ENCODE assay signal across 21 cellular contexts in genomic region chr1:16418823-16419425, GRCh38. TPM values are rescaled to one million over a fixed set of nuclear protein-coding genes. Genes with fewer than 3 reads are reported as not detected.
DNase-seq lines count a peak whose midpoint lies in the region; ATAC-seq and TF ChIP-seq lines count a peak whose summit lies in the region.
"Had no signal": no experiment of that assay in that cellular context is flagged by ENCODE, and none has a peak within 500 bp of the region (broad histone marks: within the 10 kb centered on the region; RNA-seq: fewer than 3 reads in every experiment).

No MANE protein-coding gene starts in this region.

- no peaks in the 10 kb centered on the region for H3K36me3 ChIP-seq in CD4-positive, CD25-positive, alpha-beta regulatory T cell (ENCODE audit: control insufficient read depth, insufficient read depth, low read length)
- no peaks in the 10 kb centered on the region for H3K36me3 ChIP-seq in right lobe of liver
- H3K36me3 ChIP-seq: brain microvascular endothelial cell, thyroid gland had no signal

- no peaks in the 10 kb centered on the region for H3K9me3 ChIP-seq in CD4-positive, CD25-positive, alpha-beta regulatory T cell (ENCODE audit: control insufficient read depth in 2 of 2, low read length in 2 of 2)
- H3K9me3 ChIP-seq in right lobe of liver = no peaks in the 10 kb centered on the region
- H3K9me3 ChIP-seq: SK-N-SH, thyroid gland had no signal

- H3K27me3 Mint-ChIP-seq in CD4-positive, CD25-positive, alpha-beta regulatory T cell = peaks cover 10% of the 10 kb centered on the region
- no peaks in the 10 kb centered on the region for H3K27me3 Mint-ChIP-seq in activated B cell treated with CpG ODN at 0.5 μM for 24 hours
- H3K27me3 Mint-ChIP-seq in stimulated activated memory B cell treated with anti-CD40 and anti-IgM and Interleukin-4, amounts not matched to agents 10 μg/mL and 1 μg/mL and 100 μg/mL, for 72 hours = peaks cover 19% of the 10 kb centered on the region

- peak; percentile 16 for DNase-seq in NOMO-1 treated with DMSO at 0.1 percent for 48 hours (lab: John Stamatoyannopoulos, UW; ENCODE audit: unreplicated experiment)
- no peak for DNase-seq in NOMO-1 treated with dmso at 0.1 percent for 144 hours (lab: John Stamatoyannopoulos, UW; ENCODE audit: unreplicated experiment)
- no peak for DNase-seq in CD4-positive, CD25-positive, alpha-beta regulatory T cell
- DNase-seq in activated B cell treated with CpG ODN at 0.5 μM for 24 hours = no peak
- DNase-seq in fibroblast of mammary gland (ENCODE audit: low read depth) = peak; percentile 24
- DNase-seq in right lobe of liver = no peak
- DNase-seq: brain microvascular endothelial cell; effector CD8-positive, alpha-beta T cell; foreskin keratinocyte; GDM1; naive B cell; NCI-H1417 treated with DMSO at 0.1 percent for 48 hours; NCI-H446; PC-3; SK-N-SH; thyroid gland had no signal

- H3K4me3 Mint-ChIP-seq in CD4-positive, CD25-positive, alpha-beta regulatory T cell = peak overlapping the region in 3 of 4 donors; percentile 23 to 76 (median 26)
- H3K4me3 Mint-ChIP-seq in activated B cell treated with CpG ODN at 0.5 μM for 24 hours = no peak overlapping the region
- no peak overlapping the region for H3K4me3 Mint-ChIP-seq in stimulated activated memory B cell treated with anti-CD40 and anti-IgM and Interleukin-4, amounts not matched to agents 10 μg/mL and 1 μg/mL and 100 μg/mL, for 72 hours

- TF ChIP-seq POLR2A in right lobe of liver (IDR thresholded peaks at IDR 0.05) = no peak

- H3K27ac Mint-ChIP-seq in CD4-positive, CD25-positive, alpha-beta regulatory T cell = peak overlapping the region in 2 of 3 donors; percentile 79 to 88
- peak overlapping the region; percentile 6 for H3K27ac Mint-ChIP-seq in activated B cell treated with CpG ODN at 0.5 μM for 24 hours
- H3K27ac Mint-ChIP-seq in stimulated activated memory B cell treated with anti-CD40 and anti-IgM and Interleukin-4, amounts not matched to agents 10 μg/mL and 1 μg/mL and 100 μg/mL, for 72 hours = no peak overlapping the region

- POLR2A ChIA-PET in activated B cell treated with CpG ODN at 0.5 μM for 24 hours (lab: Charles Lee) = no interaction called here

- TF ChIP-seq CTCF in activated B cell treated with CpG ODN at 0.5 μM for 24 hours (IDR thresholded peaks at IDR 0.05) (no peak), fibroblast of mammary gland (conservative IDR thresholded peaks at IDR 0.05; ENCODE audit: control insufficient read depth, insufficient read depth, low read depth, low read length) (no peak), right lobe of liver (IDR thresholded peaks at IDR 0.05) (no peak)

- H3K9me3 Mint-ChIP-seq in CD4-positive, CD25-positive, alpha-beta regulatory T cell = no peaks in the 10 kb centered on the region
- no peaks in the 10 kb centered on the region for H3K9me3 Mint-ChIP-seq in activated B cell treated with CpG ODN at 0.5 μM for 24 hours
- H3K9me3 Mint-ChIP-seq in stimulated activated memory B cell treated with anti-CD40 and anti-IgM and Interleukin-4, amounts not matched to agents 10 μg/mL and 1 μg/mL and 100 μg/mL, for 72 hours = no peaks in the 10 kb centered on the region
- H3K9me3 Mint-ChIP-seq: naive B cell had no signal

- H3K36me3 Mint-ChIP-seq in CD4-positive, CD25-positive, alpha-beta regulatory T cell = no peaks in the 10 kb centered on the region
- no peaks in the 10 kb centered on the region for H3K36me3 Mint-ChIP-seq in activated B cell treated with CpG ODN at 0.5 μM for 24 hours (ENCODE audit: low read depth)
- H3K36me3 Mint-ChIP-seq in stimulated activated memory B cell treated with anti-CD40 and anti-IgM and Interleukin-4, amounts not matched to agents 10 μg/mL and 1 μg/mL and 100 μg/mL, for 72 hours = no peaks in the 10 kb centered on the region
- H3K36me3 Mint-ChIP-seq: naive B cell had no signal

- intact Hi-C loops in activated B cell treated with CpG ODN at 0.5 μM for 24 hours (cut with micrococcal nuclease) (no loop called here), right lobe of liver (cut with DNase I) (no loop called here)

- no peak overlapping the region for H3K4me3 ChIP-seq in CD4-positive, CD25-positive, alpha-beta regulatory T cell (ENCODE audit: low read depth, low read length)
- H3K4me3 ChIP-seq in fibroblast of mammary gland (ENCODE audit: control insufficient read depth, low read depth, low read length) = no peak overlapping the region
- H3K4me3 ChIP-seq in right lobe of liver = no peak overlapping the region
- H3K4me3 ChIP-seq: thyroid gland had no signal

- CTCF ChIA-PET in activated B cell treated with CpG ODN at 0.5 μM for 24 hours (lab: Charles Lee) = interaction anchor here (1.3 kb wide), 1 partner anchor 55 kb away, joined by 4 read pairs; no protein-coding TSS in a partner anchor

- no peaks in the 10 kb centered on the region for H3K27me3 ChIP-seq in CD4-positive, CD25-positive, alpha-beta regulatory T cell (ENCODE audit: control insufficient read depth, insufficient read depth, low read length)
- H3K27me3 ChIP-seq in right lobe of liver = no peaks in the 10 kb centered on the region
- H3K27me3 ChIP-seq: brain microvascular endothelial cell, thyroid gland had no signal

- no peak for ATAC-seq in CD4-positive, CD25-positive, alpha-beta regulatory T cell (ENCODE audit: low read depth in 2 of 2)
- ATAC-seq in activated B cell treated with CpG ODN at 0.5 μM for 24 hours (ENCODE audit: low read depth) (no peak), right lobe of liver (no peak), GM18519 (IDR thresholded peaks at IDR 0.05; ENCODE audit: low FRiP score, unreplicated experiment) (no peak)
- ATAC-seq in stimulated activated memory B cell treated with anti-CD40 and anti-IgM and Interleukin-4, amounts not matched to agents 10 μg/mL and 1 μg/mL and 100 μg/mL, for 72 hours = no peak
- ATAC-seq: foreskin keratinocyte, HCT116, PC-3 had no signal

- H3K4me1 ChIP-seq in CD4-positive, CD25-positive, alpha-beta regulatory T cell (ENCODE audit: control insufficient read depth, insufficient read depth, low read length, poor library complexity, severe bottlenecking) = peaks cover 18% of the 10 kb centered on the region
- no peaks in the 10 kb centered on the region for H3K4me1 ChIP-seq in right lobe of liver
- H3K4me1 ChIP-seq: foreskin keratinocyte, thyroid gland had no signal

- peaks cover 5 to 38% (median 17%) of the 10 kb centered on the region in 4 donors for H3K4me1 Mint-ChIP-seq in CD4-positive, CD25-positive, alpha-beta regulatory T cell
- peaks cover 31% of the 10 kb centered on the region for H3K4me1 Mint-ChIP-seq in activated B cell treated with CpG ODN at 0.5 μM for 24 hours
- H3K4me1 Mint-ChIP-seq in stimulated activated memory B cell treated with anti-CD40 and anti-IgM and Interleukin-4, amounts not matched to agents 10 μg/mL and 1 μg/mL and 100 μg/mL, for 72 hours = peaks cover 25% of the 10 kb centered on the region

- H3K27ac ChIP-seq in CD4-positive, CD25-positive, alpha-beta regulatory T cell (ENCODE audit: insufficient read depth, low read length, poor library complexity, severe bottlenecking) = no peak overlapping the region
- no peak overlapping the region for H3K27ac ChIP-seq in right lobe of liver
- H3K27ac ChIP-seq: brain microvascular endothelial cell, foreskin keratinocyte, thyroid gland had no signal

- 85% methylated on average over 5 of the region's 7 CpGs for WGBS in right lobe of liver (ENCODE audit: insufficient coverage, low coverage, low lambda C conversion rate, missing lambda C conversion rate)

RNA-seq across cellular contexts. Expression of gene SPATA21, which starts 18.3 kb away (rescaled TPM):
- not detected for total RNA-seq in CD4-positive, CD25-positive, alpha-beta regulatory T cell
- not detected for polyA plus RNA-seq in CD4-positive, CD25-positive, alpha-beta regulatory T cell
- total RNA-seq in activated B cell treated with CpG ODN at 0.5 μM for 24 hours (not detected in 2 replicates), right lobe of liver (1 to 10 TPM in 2 of 6 experiments, not detected in 4; 1.6 to 1.8 TPM)
- total RNA-seq: A673, foreskin keratinocyte, PC-3, renal cortical epithelial cell, thyroid gland had no signal
- polyA plus RNA-seq: foreskin keratinocyte had no signal

RNA-seq across cellular contexts. Expression of gene NECAP2, which starts 21.6 kb away (rescaled TPM):
- 147 TPM for total RNA-seq in CD4-positive, CD25-positive, alpha-beta regulatory T cell
- 100 to 1,000 TPM; 276 to 323 (median 303) TPM for polyA plus RNA-seq in CD4-positive, CD25-positive, alpha-beta regulatory T cell
- 85.5 and 88.4 TPM in 2 replicates for total RNA-seq in activated B cell treated with CpG ODN at 0.5 μM for 24 hours
- 10 to 100 TPM; 13.9 to 28.3 (median 24.2) TPM for total RNA-seq in right lobe of liver

RNA-seq across cellular contexts. Expression of gene SZRD1, which starts 51.9 kb away (rescaled TPM):
- 136 TPM for total RNA-seq in CD4-positive, CD25-positive, alpha-beta regulatory T cell
- polyA plus RNA-seq in CD4-positive, CD25-positive, alpha-beta regulatory T cell = 10 to 100 TPM; 36.9 to 54.5 (median 44.6) TPM
- total RNA-seq in activated B cell treated with CpG ODN at 0.5 μM for 24 hours = 184 and 190 TPM in 2 replicates
- total RNA-seq in right lobe of liver = 10 to 100 TPM; 41.4 to 57.8 (median 47.5) TPM

Comparison
In these comparisons a context has a peak if more than half of its experiments do, and no peak if none do; other contexts are left out.
1. DNase-seq: peak in NOMO-1 treated with DMSO at 0.1 percent for 48 hours (single experiment) and fibroblast of mammary gland (single experiment); none in NOMO-1 treated with dmso at 0.1 percent for 144 hours (single experiment), CD4-positive, CD25-positive, alpha-beta regulatory T cell (0 of 3), activated B cell treated with CpG ODN at 0.5 μM for 24 hours (single experiment) and right lobe of liver (0 of 3).
2. H3K4me3 Mint-ChIP-seq: peak in CD4-positive, CD25-positive, alpha-beta regulatory T cell (3 of 4); none in activated B cell treated with CpG ODN at 0.5 μM for 24 hours (single experiment) and stimulated activated memory B cell treated with anti-CD40 and anti-IgM and Interleukin-4, amounts not matched to agents 10 μg/mL and 1 μg/mL and 100 μg/mL, for 72 hours (single experiment).